ENCODE assay signal across 35 cellular contexts in genomic region chr13:42760949-42761348, GRCh38. TPM values are rescaled to one million over a fixed set of nuclear protein-coding genes. Genes with fewer than 3 reads are reported as not detected.
DNase-seq lines count a peak whose midpoint lies in the region; ATAC-seq, FAIRE-seq and TF ChIP-seq lines count a peak whose summit lies in the region.
"Had no signal": no experiment of that assay in that cellular context is flagged by ENCODE, and none has a peak within 500 bp of the region (broad histone marks: within the 10 kb centered on the region; RNA-seq: fewer than 3 reads in every experiment).

No MANE protein-coding gene starts in this region.

- H3K79me2 ChIP-seq in trophoblast cell (ENCODE audit: control insufficient read depth, insufficient read depth, low read length, poor library complexity): no peaks in the 10 kb centered on the region
- no peaks in the 10 kb centered on the region for H3K79me2 ChIP-seq in HepG2 (ENCODE audit: insufficient read depth, low read length)
- H3K79me2 ChIP-seq in OCI-LY7 (ENCODE audit: insufficient read depth, low read depth, low read length): no peaks in the 10 kb centered on the region

- H2BK5ac ChIP-seq in trophoblast cell (ENCODE audit: low read depth, low read length, poor library complexity): peak overlapping the region; percentile 54

- H2AFZ ChIP-seq in trophoblast cell (ENCODE audit: insufficient read depth, low read length, poor library complexity) (no peak overlapping the region), HepG2 (ENCODE audit: low read length) (no peak overlapping the region), OCI-LY7 (ENCODE audit: low read length) (no peak overlapping the region)

- H3K9ac ChIP-seq in trophoblast cell (ENCODE audit: low read length): no peak overlapping the region
- no peak overlapping the region for H3K9ac ChIP-seq in HepG2 (ENCODE audit: insufficient read depth, low read depth, low read length)

- BruUV-seq in HepG2 (replicated peaks; lab: Mats Ljungman, UMichigan): no TSS peak
- BruUV-seq in OCI-LY7 (replicated peaks; lab: Mats Ljungman, UMichigan): no TSS peak

- H3K4me2 ChIP-seq in trophoblast cell (ENCODE audit: low read length) (no peak overlapping the region), HepG2 (ENCODE audit: low read depth, low read length) (no peak overlapping the region), OCI-LY7 (ENCODE audit: low read length) (no peak overlapping the region)

- peak overlapping the region; percentile 58 for H4K91ac ChIP-seq in trophoblast cell (ENCODE audit: low read depth, low read length)

- peak overlapping the region; percentile 4 for H3K14ac ChIP-seq in trophoblast cell (ENCODE audit: low read length)

- TF ChIP-seq RAD21 in HepG2 (CRISPR knock-in tag; IDR thresholded peaks at IDR 0.05): no peak

- H3K27ac ChIP-seq in trophoblast cell (ENCODE audit: low read depth, low read length) (no peak overlapping the region), HepG2 (ENCODE audit: extremely low read length, insufficient read depth, low read length) (no peak overlapping the region), OCI-LY7 (ENCODE audit: low read depth, low read length, poor library complexity, severe bottlenecking) (no peak overlapping the region)
- H3K27ac ChIP-seq: breast epithelium, heart left ventricle, upper lobe of left lung had no signal

- H3K27me3 Mint-ChIP-seq in chondrocyte (ENCODE audit: low read depth): no peaks in the 10 kb centered on the region

- H3K9me3 Mint-ChIP-seq in chondrocyte (ENCODE audit: low read depth): peaks cover 5% of the 10 kb centered on the region
- H3K9me3 Mint-ChIP-seq: CD4-positive, alpha-beta T cell; H9 had no signal

- in situ Hi-C loops in SK-MEL-5 (cut with HindIII; ENCODE audit: low pct_unique_long_range_greater_than_20kb, low sequenced_read_pairs): no loop called here
- in situ Hi-C loops in HepG2 (cut with HindIII; ENCODE audit: extremely low pct_ligation_motif_present, low pct_unique_long_range_greater_than_20kb): no loop called here

- H3K4me1 Mint-ChIP-seq in chondrocyte (ENCODE audit: low read depth): peaks cover 17% of the 10 kb centered on the region
- H3K4me1 Mint-ChIP-seq: stimulated activated memory B cell treated with anti-CD40 and anti-IgM and Interleukin-4, amounts not matched to agents 10 μg/mL and 1 μg/mL and 100 μg/mL, for 72 hours; T-helper 17 cell had no signal

- no peak overlapping the region for H4K12ac ChIP-seq in trophoblast cell (ENCODE audit: low read depth, low read length)

- H3K18ac ChIP-seq in trophoblast cell (ENCODE audit: low read length): no peak overlapping the region

- H3K4me3 ChIP-seq in trophoblast cell (ENCODE audit: low read depth, low read length) (no peak overlapping the region), HepG2 (replicated peaks in 1 of 3; ENCODE audit: insufficient read depth in 1 of 3, low read depth in 2 of 3, low read length in 3 of 3) (no peak overlapping the region), OCI-LY7 (ENCODE audit: low read depth, low read length, poor library complexity, severe bottlenecking) (no peak overlapping the region)
- H3K4me3 ChIP-seq: breast epithelium, heart left ventricle, upper lobe of left lung had no signal

- no peaks in the 10 kb centered on the region for H3K9me3 ChIP-seq in trophoblast cell (ENCODE audit: insufficient read depth, low read depth, low read length)
- no peaks in the 10 kb centered on the region; the same call in 1 of the 2 replicates for H3K9me3 ChIP-seq in HepG2 (ENCODE audit: low read length)
- no peaks in the 10 kb centered on the region for H3K9me3 ChIP-seq in OCI-LY7 (ENCODE audit: low read length)
- H3K9me3 ChIP-seq: breast epithelium, heart left ventricle, upper lobe of left lung had no signal

- no peak for ATAC-seq in HepG2
- ATAC-seq: activated T-cell treated with anti-CD3 and anti-CD28 coated beads, Interleukin-2, amount 50 U/mL, for 72 hours; PC-3; SK-N-SH treated with all-trans-retinoic acid at 6 μM for 48 hours; stimulated activated memory B cell treated with anti-CD40 and anti-IgM and Interleukin-4, amounts not matched to agents 10 μg/mL and 1 μg/mL and 100 μg/mL, for 72 hours; T-helper 17 cell had no signal

- H3K79me1 ChIP-seq in trophoblast cell (ENCODE audit: low read length): peaks cover 15% of the 10 kb centered on the region

- no peaks in the 10 kb centered on the region for H3K9me2 ChIP-seq in OCI-LY7 (ENCODE audit: insufficient read depth, low read length)

- no peak for TF ChIP-seq POLR2A in HepG2 (IDR thresholded peaks at IDR 0.05; ENCODE audit: insufficient read depth in 1 of 2, low read depth in 2 of 2, low read length in 2 of 2)

- intact Hi-C loops in HepG2 (cut with micrococcal nuclease; ENCODE audit: unreplicated experiment) (no loop called here), OCI-LY7 (cut with micrococcal nuclease; ENCODE audit: unreplicated experiment) (no loop called here)

- DNase-seq in SK-MEL-5 (ENCODE audit: low read depth, low spot score): peak; percentile 43
- no peak for DNase-seq in chondrocyte (ENCODE audit: low spot score)
- DNase-seq in iris pigment epithelial cell (ENCODE audit: low read depth): peak; percentile 38
- DNase-seq in trophoblast cell: peak in 1 of 2 donors; percentile 12
- DNase-seq in HepG2 (ENCODE audit: low spot score): no peak
- no peak for DNase-seq in kidney glomerular epithelial cell (lab: John Stamatoyannopoulos, UW)
- DNase-seq in OCI-LY7 (ENCODE audit: low spot score): no peak
- DNase-seq in T-helper 9 cell: no peak
- DNase-seq: activated CD4-positive, alpha-beta T cell treated with anti-CD3 and anti-CD28 coated beads, Interleukin-2, amount 50 U/mL, for 48 hours; activated naive CD4-positive, alpha-beta T cell; activated T-cell treated with anti-CD3 and anti-CD28 coated beads, Interleukin-2, amount 50 U/mL, for 72 hours; AML-193; CD4-positive, alpha-beta T cell; DMS79 treated with DMSO at 0.1 percent for 48 hours; foreskin fibroblast; GDM1; H9; heart left ventricle; mesendoderm; MM.1S; NCI-H1417 treated with DMSO at 0.1 percent for 48 hours; NCI-H2081; NCI-H2227 treated with DMSO at 0.1 percent for 48 hours; NCI-H526; PC-3; T-helper 17 cell; upper lobe of left lung had no signal

- H3K4me1 ChIP-seq in trophoblast cell (ENCODE audit: control insufficient read depth in 1 of 2, insufficient read depth in 2 of 2, low read length in 2 of 2): peaks cover 0 to 9% of the 10 kb centered on the region in 2 experiments
- no peaks in the 10 kb centered on the region for H3K4me1 ChIP-seq in HepG2 (ENCODE audit: insufficient read depth, low read length)
- no peaks in the 10 kb centered on the region for H3K4me1 ChIP-seq in OCI-LY7 (ENCODE audit: insufficient read depth, low read length, poor library complexity, severe bottlenecking)
- H3K4me1 ChIP-seq: breast epithelium, upper lobe of left lung had no signal

- H3K27me3 ChIP-seq in trophoblast cell (ENCODE audit: insufficient read depth, low read length): no peaks in the 10 kb centered on the region
- no peaks in the 10 kb centered on the region for H3K27me3 ChIP-seq in HepG2 (ENCODE audit: control insufficient read depth in 1 of 2, insufficient read depth in 2 of 2, low read length in 2 of 2)
- H3K27me3 ChIP-seq: breast epithelium, heart left ventricle, upper lobe of left lung had no signal

- H2BK120ac ChIP-seq in trophoblast cell (ENCODE audit: insufficient read depth, low read length, poor library complexity): peak overlapping the region; percentile 65

- no peaks in the 10 kb centered on the region for H3K36me3 Mint-ChIP-seq in chondrocyte (ENCODE audit: low read depth)
- H3K36me3 Mint-ChIP-seq: stimulated activated memory B cell treated with anti-CD40 and anti-IgM and Interleukin-4, amounts not matched to agents 10 μg/mL and 1 μg/mL and 100 μg/mL, for 72 hours had no signal

- no peaks in the 10 kb centered on the region for H3K36me3 ChIP-seq in trophoblast cell (ENCODE audit: control insufficient read depth in 1 of 2, insufficient read depth in 2 of 2, low read length in 2 of 2)
- H3K36me3 ChIP-seq in HepG2 (replicated peaks in 1 of 2; ENCODE audit: control insufficient read depth in 1 of 2, insufficient read depth in 2 of 2, low read length in 2 of 2): no peaks in the 10 kb centered on the region
- H3K36me3 ChIP-seq in OCI-LY7 (ENCODE audit: insufficient read depth, low read length): no peaks in the 10 kb centered on the region
- H3K36me3 ChIP-seq: breast epithelium, heart left ventricle, upper lobe of left lung had no signal

- POLR2A ChIA-PET in HepG2 (lab: Yijun Ruan, JAX) (no interaction called here), OCI-LY7 (lab: Charles Lee) (no interaction called here)

- WGBS in trophoblast cell (ENCODE audit: extremely low coverage, insufficient coverage, insufficient read length): no CpG with 5 or more reads among the region's 5 CpGs
- 13% methylated on average over 5 of the region's 5 CpGs for WGBS in HepG2 (ENCODE audit: low lambda C conversion rate)

- no peak overlapping the region for H4K8ac ChIP-seq in trophoblast cell (ENCODE audit: low read depth, low read length)

- TF ChIP-seq CTCF in chondrocyte (IDR thresholded peaks at IDR 0.05) (no peak), HepG2 (CRISPR knock-in tag; IDR thresholded peaks at IDR 0.05) (no peak), OCI-LY7 (conservative IDR thresholded peaks at IDR 0.05; ENCODE audit: low read length) (no peak)

- H3K4ac ChIP-seq in trophoblast cell (ENCODE audit: low read depth, low read length): no peak overlapping the region

- H3K27ac Mint-ChIP-seq in chondrocyte (ENCODE audit: unreplicated experiment): peak overlapping the region; percentile 74
- H3K27ac Mint-ChIP-seq: activated T-cell treated with anti-CD3 and anti-CD28 coated beads, Interleukin-2, amount 50 U/mL, for 72 hours; CD4-positive, alpha-beta T cell; H9; progenitor cell of endocrine pancreas; stimulated activated memory B cell treated with anti-CD40 and anti-IgM and Interleukin-4, amounts not matched to agents 10 μg/mL and 1 μg/mL and 100 μg/mL, for 72 hours; T-helper 17 cell had no signal

- peak overlapping the region; percentile 83 for H2AK5ac ChIP-seq in trophoblast cell (ENCODE audit: low read length)

- H2BK12ac ChIP-seq in trophoblast cell (ENCODE audit: low read length): peak overlapping the region; percentile 83

- H4K20me1 ChIP-seq in HepG2 (ENCODE audit: insufficient read depth, low read length): no peaks in the 10 kb centered on the region
- no peaks in the 10 kb centered on the region for H4K20me1 ChIP-seq in OCI-LY7 (ENCODE audit: insufficient read depth, low read length)

- TF ChIP-seq EP300 in HepG2 (IDR thresholded peaks at IDR 0.05; ENCODE audit: low read depth in 2 of 2, low read length in 2 of 2) (no peak), HepG2 (CRISPR knock-in tag; IDR thresholded peaks at IDR 0.05; ENCODE audit: borderline replicate concordance) (no peak)

- H3K23ac ChIP-seq in trophoblast cell (ENCODE audit: low read length): no peak overlapping the region

- no peak for FAIRE-seq in HepG2 (lab: Jason Lieb, UNC)
- FAIRE-seq: colon had no signal

- no peak overlapping the region for H3K4me3 Mint-ChIP-seq in chondrocyte (ENCODE audit: unreplicated experiment)
- H3K4me3 Mint-ChIP-seq: activated T-cell treated with anti-CD3 and anti-CD28 coated beads, Interleukin-2, amount 50 U/mL, for 72 hours; CD4-positive, alpha-beta T cell; H9; stimulated activated memory B cell treated with anti-CD40 and anti-IgM and Interleukin-4, amounts not matched to agents 10 μg/mL and 1 μg/mL and 100 μg/mL, for 72 hours; T-helper 17 cell had no signal

- CTCF ChIA-PET in HepG2 (lab: Yijun Ruan, JAX; ENCODE audit: low intra/inter-chr PET ratio, low total read pairs): no interaction called here
- CTCF ChIA-PET in OCI-LY7 (lab: Charles Lee; ENCODE audit: unreplicated experiment): no interaction called here

RNA-seq across cellular contexts. Expression of gene FAM216B, which starts 20.4 kb away (rescaled TPM):
- 0.03 TPM in 1 of 2 replicates, not detected in the other for total RNA-seq in SK-MEL-5 (2014; rRNA removed; shearing (Covaris generic))
- not detected in 2 replicates for polyA plus RNA-seq in SK-MEL-5 (2015; cell fraction: cytosol; rRNA removed)
- not detected in 2 replicates for polyA plus RNA-seq in SK-MEL-5 (2015; cell fraction: nucleus; rRNA removed)
- total RNA-seq in chondrocyte: not detected in 3 replicates
- polyA plus RNA-seq in trophoblast cell (2013): not detected in 2 replicates
- not detected in 2 replicates for total RNA-seq in HepG2 (2016; rRNA removed; fragmentation: Illumina TruSeq; extraction: Trizol)
- total RNA-seq in HepG2 (2016; cell fraction: cytosol; rRNA removed; fragmentation: Illumina TruSeq; extraction: Trizol; ENCODE audit: low read depth): not detected in 2 replicates
- not detected in 2 replicates for total RNA-seq in HepG2 (2016; cell fraction: insoluble cytoplasmic fraction; rRNA removed; fragmentation: Illumina TruSeq; extraction: Trizol)
- not detected in 2 replicates for total RNA-seq in HepG2 (2016; cell fraction: membrane; rRNA removed; fragmentation: Illumina TruSeq; extraction: Trizol)
- not detected in 2 replicates for total RNA-seq in HepG2 (2016; cell fraction: nucleus; rRNA removed; fragmentation: Illumina TruSeq; extraction: Trizol)
- polyA plus RNA-seq in HepG2 (2011; rRNA removed): not detected in 2 replicates
- polyA plus RNA-seq in HepG2 (2011; cell fraction: cytosol; rRNA removed): not detected in 2 replicates
- not detected in 2 replicates for polyA plus RNA-seq in HepG2 (2011; cell fraction: nucleus; rRNA removed)
- not detected in 2 replicates for polyA plus RNA-seq in HepG2 (2012)
- polyA plus RNA-seq in HepG2 (2016; cell fraction: cytosol; fragmentation: Illumina TruSeq; extraction: Trizol; ENCODE audit: low read depth): not detected in 2 replicates
- polyA plus RNA-seq in HepG2 (2016; cell fraction: insoluble cytoplasmic fraction; fragmentation: Illumina TruSeq; extraction: Trizol; ENCODE audit: low read depth): not detected in 2 replicates
- not detected in 2 replicates for polyA plus RNA-seq in HepG2 (2016; cell fraction: membrane; fragmentation: Illumina TruSeq; extraction: Trizol; ENCODE audit: low read depth)
- polyA plus RNA-seq in HepG2 (2016; cell fraction: nucleus; fragmentation: Illumina TruSeq; extraction: Trizol; ENCODE audit: insufficient read depth, low read depth): not detected in 2 replicates
- not detected in 2 replicates for polyA minus RNA-seq in HepG2 (2011; rRNA and poly(A)+ RNA removed; ENCODE audit: low replicate concordance)
- not detected in 2 replicates for polyA minus RNA-seq in HepG2 (2011; cell fraction: cytosol; rRNA and poly(A)+ RNA removed)
- polyA minus RNA-seq in HepG2 (2011; cell fraction: nucleus; rRNA and poly(A)+ RNA removed): not detected in 2 replicates
- not detected in 2 replicates for total RNA-seq in OCI-LY7 (2014; rRNA removed; shearing (Covaris generic))
- not detected in 2 replicates for total RNA-seq in OCI-LY7 (2022)
- total RNA-seq: A673; activated T-cell treated with anti-CD3 and anti-CD28 coated beads, Interleukin-2, amount 50 U/mL, for 72 hours; breast epithelium; CD4-positive, alpha-beta T cell; H9; kidney epithelial cell; myocyte; PC-3; progenitor cell of endocrine pancreas; T-helper 17 cell had no signal

Comparison
In these comparisons a context has a peak if more than half of its experiments do, and no peak if none do; other contexts are left out.
1. DNase-seq: peak in SK-MEL-5 (single experiment) and iris pigment epithelial cell (single experiment); none in chondrocyte (single experiment), HepG2 (single experiment), kidney glomerular epithelial cell (single experiment), OCI-LY7 (single experiment) and T-helper 9 cell (single experiment).